ENCODE assay signal across 1 cellular context in the genomic region with DNA sequence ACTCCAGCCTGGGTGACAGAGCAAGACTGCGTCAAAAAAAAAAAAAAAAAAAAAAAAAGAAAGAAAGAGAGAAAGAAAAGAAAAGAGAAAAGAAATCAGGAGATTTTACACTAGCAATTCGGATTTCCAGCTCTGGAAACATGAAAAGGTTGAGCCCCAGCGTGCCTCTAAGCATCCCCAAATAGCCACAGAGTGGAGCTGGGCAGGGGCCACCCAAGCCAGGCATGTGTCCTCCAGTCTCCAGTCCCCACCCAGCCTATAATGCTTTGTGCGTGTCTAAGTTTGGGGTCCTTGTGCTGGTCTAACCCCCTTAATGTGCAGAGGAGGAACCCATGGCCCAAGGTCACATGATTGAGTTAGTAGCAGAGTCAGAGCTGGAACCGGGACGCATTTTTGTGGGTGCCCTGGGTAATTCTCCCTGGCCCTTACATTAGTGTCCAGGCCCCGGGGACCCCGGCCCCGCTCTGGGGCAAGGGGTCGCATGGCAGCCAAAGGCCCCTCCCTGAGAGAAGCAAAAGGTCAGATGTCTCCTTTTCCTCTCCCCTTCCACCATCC.
TF ChIP-seq lines count a peak whose summit lies in the region.

No MANE protein-coding gene starts in this region.

TF ChIP-seq in K562, 482 proteins besides CTCF, POLR2A, EP300 and RAD21:
- TF ChIP-seq, protein P1, sequence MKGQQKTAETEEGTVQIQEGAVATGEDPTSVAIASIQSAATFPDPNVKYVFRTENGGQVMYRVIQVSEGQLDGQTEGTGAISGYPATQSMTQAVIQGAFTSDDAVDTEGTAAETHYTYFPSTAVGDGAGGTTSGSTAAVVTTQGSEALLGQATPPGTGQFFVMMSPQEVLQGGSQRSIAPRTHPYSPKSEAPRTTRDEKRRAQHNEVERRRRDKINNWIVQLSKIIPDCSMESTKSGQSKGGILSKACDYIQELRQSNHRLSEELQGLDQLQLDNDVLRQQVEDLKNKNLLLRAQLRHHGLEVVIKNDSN (CRISPR knock-in tag; IDR thresholded peaks at IDR 0.05) = 0 out of 2 replicates have a peak, but pooled peaks have one; percentile 15
- TF ChIP-seq ZNF717 (CRISPR knock-in tag; IDR thresholded peaks at IDR 0.05) (no peak), TOE1 (IDR thresholded peaks at IDR 0.05; ENCODE audit: borderline replicate concordance) (peak; percentile 66; the same call in 1 of the 2 replicates), TOE1 (CRISPR knock-in tag; IDR thresholded peaks at IDR 0.05; ENCODE audit: borderline replicate concordance, low read depth) (no peak), BMI1 (IDR thresholded peaks at IDR 0.05; ENCODE audit: low read length) (no peak), FOXM1 (IDR thresholded peaks at IDR 0.05; ENCODE audit: low read depth) (no peak), FOXM1 (CRISPR knock-in tag; IDR thresholded peaks at IDR 0.05; ENCODE audit: low read depth) (0 out of 2 replicates have a peak, but pooled peaks have one; percentile 56), ARHGAP35 (IDR thresholded peaks at IDR 0.05; ENCODE audit: partially characterized antibody) (no peak), CBX5 (IDR thresholded peaks at IDR 0.05; ENCODE audit: borderline replicate concordance, low read depth) (no peak), NCOA2 (IDR thresholded peaks at IDR 0.05; ENCODE audit: partially characterized antibody in 2 of 2) (no peak), BRCA1 (IDR thresholded peaks at IDR 0.05) (no peak), BRCA1 (CRISPR knock-in tag; IDR thresholded peaks at IDR 0.05) (no peak), EWSR1 (IDR thresholded peaks at IDR 0.05; ENCODE audit: borderline replicate concordance, low read depth, partially characterized antibody) (no peak), PML (IDR thresholded peaks at IDR 0.05; ENCODE audit: low read length) (0 out of 2 replicates have a peak, but pooled peaks have one; percentile 6), SRSF3 (IDR thresholded peaks at IDR 0.05; ENCODE audit: insufficient read depth, low read length) (no peak), JUNB (CRISPR knock-in tag; conservative IDR thresholded peaks at IDR 0.05) (0 out of 2 replicates have a peak, but pooled peaks have one; percentile 3), BCOR (IDR thresholded peaks at IDR 0.05) (no peak), YBX1 (IDR thresholded peaks at IDR 0.05) (no peak), RAD51 (IDR thresholded peaks at IDR 0.05; ENCODE audit: borderline replicate concordance, low read depth) (peak; percentile 37; the same call in 1 of the 2 replicates)
- TF ChIP-seq, protein P2, sequence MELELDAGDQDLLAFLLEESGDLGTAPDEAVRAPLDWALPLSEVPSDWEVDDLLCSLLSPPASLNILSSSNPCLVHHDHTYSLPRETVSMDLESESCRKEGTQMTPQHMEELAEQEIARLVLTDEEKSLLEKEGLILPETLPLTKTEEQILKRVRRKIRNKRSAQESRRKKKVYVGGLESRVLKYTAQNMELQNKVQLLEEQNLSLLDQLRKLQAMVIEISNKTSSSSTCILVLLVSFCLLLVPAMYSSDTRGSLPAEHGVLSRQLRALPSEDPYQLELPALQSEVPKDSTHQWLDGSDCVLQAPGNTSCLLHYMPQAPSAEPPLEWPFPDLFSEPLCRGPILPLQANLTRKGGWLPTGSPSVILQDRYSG (tag; conservative IDR thresholded peaks at IDR 0.05; ENCODE audit: low read depth) = no peak
- TF ChIP-seq, protein P3, sequence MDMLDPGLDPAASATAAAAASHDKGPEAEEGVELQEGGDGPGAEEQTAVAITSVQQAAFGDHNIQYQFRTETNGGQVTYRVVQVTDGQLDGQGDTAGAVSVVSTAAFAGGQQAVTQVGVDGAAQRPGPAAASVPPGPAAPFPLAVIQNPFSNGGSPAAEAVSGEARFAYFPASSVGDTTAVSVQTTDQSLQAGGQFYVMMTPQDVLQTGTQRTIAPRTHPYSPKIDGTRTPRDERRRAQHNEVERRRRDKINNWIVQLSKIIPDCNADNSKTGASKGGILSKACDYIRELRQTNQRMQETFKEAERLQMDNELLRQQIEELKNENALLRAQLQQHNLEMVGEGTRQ (CRISPR knock-in tag; IDR thresholded peaks at IDR 0.05) = peak; percentile 52
- TF ChIP-seq, protein P4, sequence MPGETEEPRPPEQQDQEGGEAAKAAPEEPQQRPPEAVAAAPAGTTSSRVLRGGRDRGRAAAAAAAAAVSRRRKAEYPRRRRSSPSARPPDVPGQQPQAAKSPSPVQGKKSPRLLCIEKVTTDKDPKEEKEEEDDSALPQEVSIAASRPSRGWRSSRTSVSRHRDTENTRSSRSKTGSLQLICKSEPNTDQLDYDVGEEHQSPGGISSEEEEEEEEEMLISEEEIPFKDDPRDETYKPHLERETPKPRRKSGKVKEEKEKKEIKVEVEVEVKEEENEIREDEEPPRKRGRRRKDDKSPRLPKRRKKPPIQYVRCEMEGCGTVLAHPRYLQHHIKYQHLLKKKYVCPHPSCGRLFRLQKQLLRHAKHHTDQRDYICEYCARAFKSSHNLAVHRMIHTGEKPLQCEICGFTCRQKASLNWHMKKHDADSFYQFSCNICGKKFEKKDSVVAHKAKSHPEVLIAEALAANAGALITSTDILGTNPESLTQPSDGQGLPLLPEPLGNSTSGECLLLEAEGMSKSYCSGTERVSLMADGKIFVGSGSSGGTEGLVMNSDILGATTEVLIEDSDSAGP (CRISPR knock-in tag; IDR thresholded peaks at IDR 0.05) = peak; percentile 12; the same call in 1 of the 2 replicates
- TF ChIP-seq, protein P5, sequence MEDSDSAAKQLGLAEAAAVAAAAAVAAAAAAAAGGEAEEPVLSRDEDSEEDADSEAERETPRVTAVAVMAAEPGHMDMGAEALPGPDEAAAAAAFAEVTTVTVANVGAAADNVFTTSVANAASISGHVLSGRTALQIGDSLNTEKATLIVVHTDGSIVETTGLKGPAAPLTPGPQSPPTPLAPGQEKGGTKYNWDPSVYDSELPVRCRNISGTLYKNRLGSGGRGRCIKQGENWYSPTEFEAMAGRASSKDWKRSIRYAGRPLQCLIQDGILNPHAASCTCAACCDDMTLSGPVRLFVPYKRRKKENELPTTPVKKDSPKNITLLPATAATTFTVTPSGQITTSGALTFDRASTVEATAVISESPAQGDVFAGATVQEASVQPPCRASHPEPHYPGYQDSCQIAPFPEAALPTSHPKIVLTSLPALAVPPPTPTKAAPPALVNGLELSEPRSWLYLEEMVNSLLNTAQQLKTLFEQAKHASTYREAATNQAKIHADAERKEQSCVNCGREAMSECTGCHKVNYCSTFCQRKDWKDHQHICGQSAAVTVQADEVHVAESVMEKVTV (CRISPR knock-in tag; IDR thresholded peaks at IDR 0.05) = no peak
- TF ChIP-seq, protein P6, sequence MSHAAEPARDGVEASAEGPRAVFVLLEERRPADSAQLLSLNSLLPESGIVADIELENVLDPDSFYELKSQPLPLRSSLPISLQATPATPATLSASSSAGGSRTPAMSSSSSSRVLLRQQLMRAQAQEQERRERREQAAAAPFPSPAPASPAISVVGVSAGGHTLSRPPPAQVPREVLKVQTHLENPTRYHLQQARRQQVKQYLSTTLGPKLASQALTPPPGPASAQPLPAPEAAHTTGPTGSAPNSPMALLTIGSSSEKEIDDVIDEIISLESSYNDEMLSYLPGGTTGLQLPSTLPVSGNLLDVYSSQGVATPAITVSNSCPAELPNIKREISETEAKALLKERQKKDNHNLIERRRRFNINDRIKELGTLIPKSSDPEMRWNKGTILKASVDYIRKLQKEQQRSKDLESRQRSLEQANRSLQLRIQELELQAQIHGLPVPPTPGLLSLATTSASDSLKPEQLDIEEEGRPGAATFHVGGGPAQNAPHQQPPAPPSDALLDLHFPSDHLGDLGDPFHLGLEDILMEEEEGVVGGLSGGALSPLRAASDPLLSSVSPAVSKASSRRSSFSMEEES (CRISPR knock-in tag; IDR thresholded peaks at IDR 0.05) = peak; percentile 80
TF ChIP-seq in K562: peak in this region for 9.
